In genomic region chr13:61695147-61695546, GRCh38 we compare ENCODE assay signal across 22 cellular contexts.
A peak's percentile ranks its signal among the peaks of the same experiment; 100 is the strongest.
DNase-seq lines count a peak whose midpoint lies in the region; ATAC-seq and TF ChIP-seq lines count a peak whose summit lies in the region.
"Had no signal": no experiment of that assay in that cellular context is flagged by ENCODE, and none has a peak within 500 bp of the region (broad histone marks: within the 10 kb centered on the region; RNA-seq: fewer than 3 reads in every experiment).

No MANE protein-coding gene starts in this region.

- no peak overlapping the region for H3K4me3 ChIP-seq in upper lobe of left lung
- H3K4me3 ChIP-seq: SJCRH30 had no signal

- H3K36me3 ChIP-seq in upper lobe of left lung = no peaks in the 10 kb centered on the region
- H3K36me3 ChIP-seq: BE2C, SJCRH30 had no signal

- TF ChIP-seq EP300 in upper lobe of left lung (IDR thresholded peaks at IDR 0.05) = peak in 1 of 4 donors; percentile 40

- ATAC-seq in upper lobe of left lung (ENCODE audit: low FRiP score in 2 of 2) (peak; percentile 28 to 51), GM19023 (IDR thresholded peaks at IDR 0.05; ENCODE audit: unreplicated experiment) (no peak)

- TF ChIP-seq CTCF in upper lobe of left lung (IDR thresholded peaks at IDR 0.05) = no peak

- DNase-seq in Kasumi-1 (lab: John Stamatoyannopoulos, UW) = peak; percentile 37 to 41
- peak; percentile 69 for DNase-seq in RKO (ENCODE audit: low spot score)
- DNase-seq in epithelial cell of prostate (ENCODE audit: low read depth, low spot score) = peak; percentile 16
- DNase-seq in upper lobe of left lung = no peak
- no peak for DNase-seq in HuH-7 (ENCODE audit: low spot score)
- no peak for DNase-seq in NCI-H2196 (lab: John Stamatoyannopoulos, UW; ENCODE audit: unreplicated experiment)
- DNase-seq: activated CD4-positive, alpha-beta T cell treated with anti-CD3 and anti-CD28 coated beads for 4 hours; activated CD8-positive, alpha-beta memory T cell treated with anti-CD3 and anti-CD28 coated beads, Interleukin-2, amount 50 U/mL, for 4 hours; activated gamma-delta T cell treated with Interleukin-2 at 50 U/mL for 16 hours; amniotic stem cell; BE2C; effector CD8-positive, alpha-beta T cell; HFFc6; islet precursor cell; NCI-H187; NCI-H446 treated with DMSO at 0.1 percent for 48 hours; NK-92 treated with Interleukin-12 subunit alpha and Interleukin-12 subunit beta, amount 100 ng/mL, for 24 hours; posterior cingulate gyrus; SJCRH30; small intestine; stimulated activated CD4-positive, alpha-beta T cell treated with anti-CD3 and anti-CD28 coated beads, Interleukin-4, amount 100 ng/mL, for 4 hours had no signal

- no peaks in the 10 kb centered on the region for H3K27me3 ChIP-seq in upper lobe of left lung
- H3K27me3 ChIP-seq: BE2C, SJCRH30 had no signal

- H3K9me3 ChIP-seq in upper lobe of left lung = no peaks in the 10 kb centered on the region
- H3K9me3 ChIP-seq: BE2C, SJCRH30 had no signal

- no peak for TF ChIP-seq POLR2A in upper lobe of left lung (IDR thresholded peaks at IDR 0.05)

- H3K4me1 ChIP-seq in upper lobe of left lung = no peaks in the 10 kb centered on the region
- H3K4me1 ChIP-seq: BE2C, SJCRH30 had no signal

- WGBS in upper lobe of left lung, 2 donors = 45 to 68% methylated on average over 2 of the region's 2 CpGs

- no peak overlapping the region for H3K27ac ChIP-seq in epithelial cell of prostate
- no peak overlapping the region for H3K27ac ChIP-seq in upper lobe of left lung
- H3K27ac ChIP-seq: SJCRH30 had no signal

Comparison
In these comparisons a context has a peak if more than half of its experiments do, and no peak if none do; other contexts are left out.
1. DNase-seq: peak in Kasumi-1 (2 of 2), RKO (single experiment) and epithelial cell of prostate (single experiment); none in upper lobe of left lung (0 of 2), HuH-7 (single experiment) and NCI-H2196 (single experiment).